Comparison of ENCODE assay signal across 1 cellular context in genomic region chr2:202909394-202910192, GRCh38.
TF ChIP-seq lines count a peak whose summit lies in the region.

No MANE protein-coding gene starts in this region.

TF ChIP-seq in IMR-90, 13 proteins besides CTCF, POLR2A, EP300 and RAD21:
- TF ChIP-seq MXI1 (IDR thresholded peaks at IDR 0.05; ENCODE audit: borderline replicate concordance, low read depth, low read length) (no peak), CEBPB (IDR thresholded peaks at IDR 0.05; ENCODE audit: low read depth, low read length) (peak; percentile 51), BHLHE40 (IDR thresholded peaks at IDR 0.05; ENCODE audit: low read depth, low read length) (no peak), RCOR1 (IDR thresholded peaks at IDR 0.05; ENCODE audit: insufficient replicate concordance, low read length) (no peak), RFX5 (IDR thresholded peaks at IDR 0.05; ENCODE audit: low read depth, low read length) (no peak), SMC3 (IDR thresholded peaks at IDR 0.05; ENCODE audit: low read depth, low read length) (no peak), USF2 (IDR thresholded peaks at IDR 0.05; ENCODE audit: low read depth, low read length) (no peak)
